12 cellular contexts compared by ENCODE assay signal in the genomic region with DNA sequence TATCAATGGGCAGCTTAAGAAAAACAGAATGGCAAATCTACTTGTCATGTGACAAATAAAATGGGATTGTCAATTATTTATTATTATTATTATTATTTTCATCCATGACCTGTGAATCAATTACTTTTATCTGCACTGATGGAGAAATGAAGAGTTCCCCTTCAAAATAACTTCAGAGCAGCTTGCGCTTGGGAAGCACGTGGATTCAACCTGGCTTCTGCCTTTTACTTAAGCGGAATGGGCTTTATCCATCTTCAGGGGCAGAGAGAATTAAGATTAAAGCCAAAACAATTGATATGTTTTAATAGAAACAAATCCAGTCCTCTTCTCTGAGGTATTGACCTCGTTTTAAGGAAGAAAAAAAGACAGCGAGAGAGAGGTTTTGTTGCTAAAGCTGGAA. TPM values are rescaled to one million over a fixed set of nuclear protein-coding genes. Genes with fewer than 3 reads are reported as not detected.
DNase-seq lines count a peak whose midpoint lies in the region; TF ChIP-seq lines count a peak whose summit lies in the region.
"Had no signal": no experiment of that assay in that cellular context is flagged by ENCODE, and none has a peak within 500 bp of the region (broad histone marks: within the 10 kb centered on the region; RNA-seq: fewer than 3 reads in every experiment).

No MANE protein-coding gene starts in this region.

- H3K4me2 ChIP-seq in neuronal stem cell (ENCODE audit: insufficient read depth, low read length, poor library complexity, severe bottlenecking): peak overlapping the region; percentile 48

- no peak overlapping the region for H2AK5ac ChIP-seq in neuronal stem cell (ENCODE audit: low read depth, low read length)

- no peak overlapping the region for H3K18ac ChIP-seq in neuronal stem cell (ENCODE audit: low read length)

- H2BK5ac ChIP-seq in neuronal stem cell (ENCODE audit: low read length): no peak overlapping the region

- H3K27ac ChIP-seq in esophagus squamous epithelium (peak overlapping the region in 2 of 4 donors; percentile 40 to 52), neuronal stem cell (replicated peaks; ENCODE audit: low read length) (no peak overlapping the region)

- H3K27me3 ChIP-seq in esophagus squamous epithelium: peaks cover 0 to 13% (median 0%) of the 10 kb centered on the region in 4 donors
- no peaks in the 10 kb centered on the region for H3K27me3 ChIP-seq in neuronal stem cell (ENCODE audit: control insufficient read depth in 3 of 3, insufficient read depth in 3 of 3, low read depth in 1 of 3, low read length in 3 of 3)

- no peaks in the 10 kb centered on the region for H3K9me3 ChIP-seq in esophagus squamous epithelium
- peaks cover 0 to 4% of the 10 kb centered on the region in 2 donors for H3K9me3 ChIP-seq in neuronal stem cell (replicated peaks in 1 of 2; ENCODE audit: control insufficient read depth in 2 of 2, insufficient read depth in 1 of 2, low read depth in 1 of 2, low read length in 2 of 2)

- no peak for DNase-seq in AG10803 (ENCODE audit: low read depth)
- DNase-seq in LNCaP clone FGC (ENCODE audit: low read depth): no peak
- no peak for DNase-seq in esophagus squamous epithelium (lab: John Stamatoyannopoulos, UW)
- DNase-seq in neuronal stem cell (ENCODE audit: low spot score): no peak
- DNase-seq in dermis blood vessel endothelial cell: no peak
- no peak for DNase-seq in NCI-H774 (lab: John Stamatoyannopoulos, UW)
- no peak for DNase-seq in DMS79 (lab: John Stamatoyannopoulos, UW)
- no peak for DNase-seq in NCI-H2107 (lab: John Stamatoyannopoulos, UW)
- DNase-seq: activated CD8-positive, alpha-beta memory T cell treated with anti-CD3 and anti-CD28 coated beads, Interleukin-2, amount 50 U/mL, for 4 hours; OCI-M1; stimulated activated CD4-positive, alpha-beta T cell treated with anti-CD3 and anti-CD28 coated beads, Interleukin-15, amount 100 ng/mL, for 24 hours; T-helper 9 cell had no signal

- H3K23ac ChIP-seq in neuronal stem cell (ENCODE audit: low read depth, low read length, poor library complexity): no peak overlapping the region

- H2BK120ac ChIP-seq in neuronal stem cell (ENCODE audit: low read depth, low read length): no peak overlapping the region

- H3K36me3 ChIP-seq in esophagus squamous epithelium (no peaks in the 10 kb centered on the region), neuronal stem cell (replicated peaks in 1 of 2; ENCODE audit: control insufficient read depth in 2 of 2, insufficient read depth in 2 of 2, low read length in 2 of 2) (peaks cover 0 to 16% of the 10 kb centered on the region in 2 donors)

- no peak overlapping the region for H4K91ac ChIP-seq in neuronal stem cell (ENCODE audit: low read depth, low read length, poor library complexity)

- H3K4ac ChIP-seq in neuronal stem cell (ENCODE audit: low read length): no peak overlapping the region

- H3K9ac ChIP-seq in neuronal stem cell (ENCODE audit: low read depth, low read length, poor library complexity): no peak overlapping the region

- intact Hi-C loops in esophagus squamous epithelium (cut with DNase I): no loop called here

- H4K8ac ChIP-seq in neuronal stem cell (ENCODE audit: low read depth, low read length): no peak overlapping the region

- no peak overlapping the region for H3K14ac ChIP-seq in neuronal stem cell (ENCODE audit: low read length)

- peaks cover 3 to 17% (median 5%) of the 10 kb centered on the region in 3 donors for H3K4me1 ChIP-seq in esophagus squamous epithelium
- peaks cover 18 to 29% of the 10 kb centered on the region in 2 donors for H3K4me1 ChIP-seq in neuronal stem cell (ENCODE audit: control insufficient read depth in 2 of 2, insufficient read depth in 1 of 2, low read depth in 1 of 2, low read length in 2 of 2)

- H3K4me3 ChIP-seq in AG10803 (ENCODE audit: low read length) (peak overlapping the region; percentile 79), LNCaP clone FGC (ENCODE audit: low read depth, low read length) (peak overlapping the region; percentile 68), esophagus squamous epithelium (peak overlapping the region in 3 of 4 donors; percentile 43 to 63 (median 44)), neuronal stem cell (ENCODE audit: low read length in 2 of 2) (peak overlapping the region in 1 of 2 donors; percentile 83)

- no peak for TF ChIP-seq POLR2A in esophagus squamous epithelium (IDR thresholded peaks at IDR 0.05)

- WGBS in esophagus squamous epithelium, 2 donors: 66 to 67% methylated on average over 5 of the region's 5 CpGs
- no CpG with 5 or more reads among the region's 5 CpGs for WGBS in neuronal stem cell (ENCODE audit: extremely low coverage in 2 of 2, insufficient read length in 2 of 2, insufficient replicate concordance in 1 of 2), 2 donors

- H2BK15ac ChIP-seq in neuronal stem cell (ENCODE audit: low read length): no peak overlapping the region

- no peak overlapping the region for H2BK12ac ChIP-seq in neuronal stem cell (ENCODE audit: low read length)

- H2AFZ ChIP-seq in neuronal stem cell (ENCODE audit: low read length): peak overlapping the region; percentile 25

- peaks cover 3% of the 10 kb centered on the region for H3K79me1 ChIP-seq in neuronal stem cell (ENCODE audit: low read depth, low read length)

- TF ChIP-seq CTCF in AG10803 (conservative IDR thresholded peaks at IDR 0.05; ENCODE audit: low read length) (no peak), LNCaP clone FGC (IDR thresholded peaks at IDR 0.05; ENCODE audit: control insufficient read depth, extremely low read depth, insufficient read depth) (no peak), esophagus squamous epithelium (IDR thresholded peaks at IDR 0.05) (no peak)

RNA-seq across cellular contexts. Expression of gene SACS, which starts 0.9 kb away (rescaled TPM):
- total RNA-seq in esophagus squamous epithelium (10 to 100 TPM in 2 of 4 donors, 1 to 10 TPM in 2; 3.0 to 14.5 (median 10.6) TPM), dermis blood vessel endothelial cell (62.3 and 79.0 TPM in 2 replicates)
- 19.9 TPM for polyA plus RNA-seq in neuronal stem cell (2013, experiment 1 of 2)
- 19.4 TPM for polyA plus RNA-seq in neuronal stem cell (2013, experiment 2 of 2)
